1 cellular context compared by ENCODE assay signal in genomic region chr1:16082283-16083038, GRCh38.
TF ChIP-seq lines count a peak whose summit lies in the region.

No MANE protein-coding gene starts in this region.

TF ChIP-seq in HepG2, 621 proteins besides CTCF, POLR2A, EP300 and RAD21 (continued from another document):
- TF ChIP-seq NFAT5 (CRISPR knock-in tag; IDR thresholded peaks at IDR 0.05) (no peak), RAD51 (IDR thresholded peaks at IDR 0.05; ENCODE audit: borderline replicate concordance) (no peak), ZNF121 (CRISPR knock-in tag; IDR thresholded peaks at IDR 0.05) (no peak), ZNF331 (CRISPR knock-in tag; IDR thresholded peaks at IDR 0.05) (no peak), CBFB (CRISPR knock-in tag; IDR thresholded peaks at IDR 0.05) (no peak), FOSL1 (CRISPR knock-in tag; IDR thresholded peaks at IDR 0.05; ENCODE audit: borderline replicate concordance) (no peak), SRY (CRISPR knock-in tag; IDR thresholded peaks at IDR 0.05) (0 out of 2 replicates have a peak, but pooled peaks have one; percentile 33), ETV6 (CRISPR knock-in tag; conservative IDR thresholded peaks at IDR 0.05) (no peak), PAX8 (CRISPR knock-in tag; IDR thresholded peaks at IDR 0.05; ENCODE audit: borderline replicate concordance) (no peak)
- TF ChIP-seq, protein P1, sequence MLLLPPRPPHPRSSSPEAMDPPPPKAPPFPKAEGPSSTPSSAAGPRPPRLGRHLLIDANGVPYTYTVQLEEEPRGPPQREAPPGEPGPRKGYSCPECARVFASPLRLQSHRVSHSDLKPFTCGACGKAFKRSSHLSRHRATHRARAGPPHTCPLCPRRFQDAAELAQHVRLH (CRISPR knock-in tag; IDR thresholded peaks at IDR 0.05; ENCODE audit: borderline replicate concordance, low read depth) = no peak
- TF ChIP-seq, protein P2, sequence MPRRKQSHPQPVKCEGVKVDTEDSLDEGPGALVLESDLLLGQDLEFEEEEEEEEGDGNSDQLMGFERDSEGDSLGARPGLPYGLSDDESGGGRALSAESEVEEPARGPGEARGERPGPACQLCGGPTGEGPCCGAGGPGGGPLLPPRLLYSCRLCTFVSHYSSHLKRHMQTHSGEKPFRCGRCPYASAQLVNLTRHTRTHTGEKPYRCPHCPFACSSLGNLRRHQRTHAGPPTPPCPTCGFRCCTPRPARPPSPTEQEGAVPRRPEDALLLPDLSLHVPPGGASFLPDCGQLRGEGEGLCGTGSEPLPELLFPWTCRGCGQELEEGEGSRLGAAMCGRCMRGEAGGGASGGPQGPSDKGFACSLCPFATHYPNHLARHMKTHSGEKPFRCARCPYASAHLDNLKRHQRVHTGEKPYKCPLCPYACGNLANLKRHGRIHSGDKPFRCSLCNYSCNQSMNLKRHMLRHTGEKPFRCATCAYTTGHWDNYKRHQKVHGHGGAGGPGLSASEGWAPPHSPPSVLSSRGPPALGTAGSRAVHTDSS (CRISPR knock-in tag; conservative IDR thresholded peaks at IDR 0.05) = no peak
- TF ChIP-seq, protein P3, sequence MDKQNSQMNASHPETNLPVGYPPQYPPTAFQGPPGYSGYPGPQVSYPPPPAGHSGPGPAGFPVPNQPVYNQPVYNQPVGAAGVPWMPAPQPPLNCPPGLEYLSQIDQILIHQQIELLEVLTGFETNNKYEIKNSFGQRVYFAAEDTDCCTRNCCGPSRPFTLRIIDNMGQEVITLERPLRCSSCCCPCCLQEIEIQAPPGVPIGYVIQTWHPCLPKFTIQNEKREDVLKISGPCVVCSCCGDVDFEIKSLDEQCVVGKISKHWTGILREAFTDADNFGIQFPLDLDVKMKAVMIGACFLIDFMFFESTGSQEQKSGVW (CRISPR knock-in tag; IDR thresholded peaks at IDR 0.05; ENCODE audit: borderline replicate concordance) = no peak
